17 cellular contexts compared by ENCODE assay signal in genomic region chr1:55586771-55587170, GRCh38.
DNase-seq lines count a peak whose midpoint lies in the region; TF ChIP-seq lines count a peak whose summit lies in the region.
"Had no signal": no experiment of that assay in that cellular context is flagged by ENCODE, and none has a peak within 500 bp of the region (broad histone marks: within the 10 kb centered on the region; RNA-seq: fewer than 3 reads in every experiment).

No MANE protein-coding gene starts in this region.

- CTCF ChIA-PET in mammary epithelial cell (lab: Charles Lee; ENCODE audit: low non-redundant PET): no interaction called here

- TF ChIP-seq POLR2A in suprapubic skin (IDR thresholded peaks at IDR 0.05): no peak
- TF ChIP-seq POLR2A in vagina (IDR thresholded peaks at IDR 0.05): no peak
- no peak for TF ChIP-seq POLR2A in esophagus squamous epithelium (IDR thresholded peaks at IDR 0.05)

- dilution Hi-C loops in mammary epithelial cell (cut with HindIII; ENCODE audit: low sequenced_read_pairs): no loop called here

- TF ChIP-seq CTCF in mammary epithelial cell (conservative IDR thresholded peaks at IDR 0.05 in 1 of 2, IDR thresholded peaks at IDR 0.05 in 1 of 2; ENCODE audit: extremely low read depth in 1 of 2, insufficient read depth in 1 of 2, low read depth in 1 of 2, low read length in 2 of 2): no peak
- TF ChIP-seq CTCF in suprapubic skin (IDR thresholded peaks at IDR 0.05): no peak
- no peak for TF ChIP-seq CTCF in vagina (IDR thresholded peaks at IDR 0.05)
- TF ChIP-seq CTCF in esophagus squamous epithelium (IDR thresholded peaks at IDR 0.05): no peak

- H4K8ac ChIP-seq in mesenchymal stem cell (ENCODE audit: low read length): peak overlapping the region; percentile 35

- peak; percentile 8 for DNase-seq in mammary epithelial cell
- DNase-seq in mesenchymal stem cell: no peak
- DNase-seq in suprapubic skin (ENCODE audit: low spot score in 2 of 2): no peak
- DNase-seq in vagina (ENCODE audit: extremely low spot score in 2 of 2): peak in 1 of 2 donors; percentile 22
- no peak for DNase-seq in esophagus squamous epithelium (lab: John Stamatoyannopoulos, UW)
- DNase-seq in dermis blood vessel endothelial cell: no peak
- no peak for DNase-seq in GM19238 (ENCODE audit: insufficient read length, low spot score)
- DNase-seq: BE2C; CD8-positive, alpha-beta T cell; COR-L47; DMS153; DMS79 treated with DMSO at 0.1 percent for 48 hours; EL; GOT3; H9 had no signal

- no peaks in the 10 kb centered on the region for H3K9me3 ChIP-seq in mammary epithelial cell (replicated peaks; ENCODE audit: insufficient read depth, low read length)
- H3K9me3 ChIP-seq in mesenchymal stem cell (ENCODE audit: control insufficient read depth, low read length): no peaks in the 10 kb centered on the region
- H3K9me3 ChIP-seq in suprapubic skin: no peaks in the 10 kb centered on the region
- H3K9me3 ChIP-seq in vagina: no peaks in the 10 kb centered on the region
- no peaks in the 10 kb centered on the region for H3K9me3 ChIP-seq in esophagus squamous epithelium
- H3K9me3 ChIP-seq: A549, BE2C had no signal

- H3K27me3 ChIP-seq in mammary epithelial cell (ENCODE audit: insufficient read depth, low read length): no peaks in the 10 kb centered on the region
- H3K27me3 ChIP-seq in mesenchymal stem cell (ENCODE audit: control insufficient read depth in 1 of 2, insufficient read depth in 1 of 2, low read length in 2 of 2): no peaks in the 10 kb centered on the region
- H3K27me3 ChIP-seq in suprapubic skin: no peaks in the 10 kb centered on the region
- no peaks in the 10 kb centered on the region for H3K27me3 ChIP-seq in vagina
- no peaks in the 10 kb centered on the region for H3K27me3 ChIP-seq in esophagus squamous epithelium
- H3K27me3 ChIP-seq: BE2C had no signal

- no peak overlapping the region for H3K4me3 ChIP-seq in mammary epithelial cell (replicated peaks in 1 of 3; ENCODE audit: insufficient read depth in 1 of 3, low read depth in 2 of 3, low read length in 3 of 3)
- no peak overlapping the region for H3K4me3 ChIP-seq in mesenchymal stem cell (ENCODE audit: insufficient read depth in 1 of 2, low read depth in 1 of 2, low read length in 2 of 2)
- no peak overlapping the region for H3K4me3 ChIP-seq in suprapubic skin
- H3K4me3 ChIP-seq in vagina: no peak overlapping the region
- no peak overlapping the region for H3K4me3 ChIP-seq in esophagus squamous epithelium
- H3K4me3 ChIP-seq: A549 had no signal

- H3K79me1 ChIP-seq in mesenchymal stem cell (replicated peaks; ENCODE audit: low read length, poor library complexity, severe bottlenecking): no peaks in the 10 kb centered on the region

- no TSS peak for BruUV-seq in mammary epithelial cell (replicated peaks; lab: Mats Ljungman, UMichigan)

- no peak overlapping the region for H2BK120ac ChIP-seq in mesenchymal stem cell (ENCODE audit: low read depth, low read length)

- H3K4ac ChIP-seq in mesenchymal stem cell (ENCODE audit: low read depth in 1 of 2, low read length in 2 of 2): no peak overlapping the region

- intact Hi-C loops in mammary epithelial cell (cut with micrococcal nuclease): no loop called here
- intact Hi-C loops in vagina (cut with DNase I): loop anchor here (10.0 kb wide), 1 partner anchor 48 kb away; no protein-coding TSS in a partner anchor
- intact Hi-C loops in esophagus squamous epithelium (cut with DNase I): no loop called here

- peak overlapping the region in 1 of 2 experiments; percentile 59 for H3K18ac ChIP-seq in mesenchymal stem cell (ENCODE audit: low read depth in 1 of 2, low read length in 2 of 2)

- no peak overlapping the region for H2AFZ ChIP-seq in mammary epithelial cell (ENCODE audit: low read depth, low read length)
- H2AFZ ChIP-seq in mesenchymal stem cell (ENCODE audit: low read depth, low read length): no peak overlapping the region

- no peak overlapping the region for H2BK12ac ChIP-seq in mesenchymal stem cell (ENCODE audit: low read length in 2 of 2)

- WGBS in mammary epithelial cell (ENCODE audit: low coverage, missing lambda C conversion rate): 81% methylated on average over 3 of the region's 3 CpGs
- WGBS in mesenchymal stem cell: 96% methylated on average over 3 of the region's 3 CpGs
- 81% methylated on average over 3 of the region's 3 CpGs for WGBS in suprapubic skin
- WGBS in esophagus squamous epithelium, 2 donors: 70 to 90% methylated on average over 3 of the region's 3 CpGs

- H3K79me2 ChIP-seq in mammary epithelial cell (ENCODE audit: insufficient read depth, low read length): no peaks in the 10 kb centered on the region

- H4K91ac ChIP-seq in mesenchymal stem cell (ENCODE audit: low read length): no peak overlapping the region

- peaks cover 37% of the 10 kb centered on the region for H3K4me1 ChIP-seq in mammary epithelial cell (ENCODE audit: insufficient read depth, low read length)
- H3K4me1 ChIP-seq in mesenchymal stem cell (ENCODE audit: control insufficient read depth, insufficient read depth, low read depth, low read length): no peaks in the 10 kb centered on the region
- H3K4me1 ChIP-seq in suprapubic skin: peaks cover 26% of the 10 kb centered on the region
- peaks cover 75% of the 10 kb centered on the region for H3K4me1 ChIP-seq in vagina
- peaks cover 0 to 23% (median 7%) of the 10 kb centered on the region in 3 donors for H3K4me1 ChIP-seq in esophagus squamous epithelium
- H3K4me1 ChIP-seq: BE2C had no signal

- in situ Hi-C loops in mammary epithelial cell (cut with MboI; ENCODE audit: low sequenced_read_pairs in 2 of 2): no loop called here

- no peak overlapping the region for H2BK15ac ChIP-seq in mesenchymal stem cell (ENCODE audit: low read depth, poor library complexity, severe bottlenecking)

- no peaks in the 10 kb centered on the region for H4K20me1 ChIP-seq in mammary epithelial cell (ENCODE audit: insufficient read depth, low read length)

- H3K27ac ChIP-seq in mammary epithelial cell (ENCODE audit: insufficient read depth, low read depth, low read length) (no peak overlapping the region), mesenchymal stem cell (ENCODE audit: low read length, poor library complexity, severe bottlenecking) (no peak overlapping the region), suprapubic skin (peak overlapping the region; percentile 30), vagina (peak overlapping the region; percentile 91), esophagus squamous epithelium (no peak overlapping the region)
- H3K27ac ChIP-seq: C4-2B had no signal

- H3K4me2 ChIP-seq in mammary epithelial cell (ENCODE audit: insufficient read depth, low read depth, low read length) (no peak overlapping the region), mesenchymal stem cell (ENCODE audit: low read length, poor library complexity, severe bottlenecking) (no peak overlapping the region)
- H3K4me2 ChIP-seq: A549 had no signal

- no peak overlapping the region for H2BK5ac ChIP-seq in mesenchymal stem cell (ENCODE audit: low read depth, low read length, poor library complexity, severe bottlenecking)

- H2AK5ac ChIP-seq in mesenchymal stem cell (ENCODE audit: low read length, severe bottlenecking): no peak overlapping the region

- H3K36me3 ChIP-seq in mammary epithelial cell (ENCODE audit: insufficient read depth, low read length) (no peaks in the 10 kb centered on the region), mesenchymal stem cell (ENCODE audit: control insufficient read depth in 1 of 2, insufficient read depth in 2 of 2, low read depth in 1 of 2, low read length in 2 of 2) (no peaks in the 10 kb centered on the region), suprapubic skin (no peaks in the 10 kb centered on the region), vagina (no peaks in the 10 kb centered on the region), esophagus squamous epithelium (no peaks in the 10 kb centered on the region)
- H3K36me3 ChIP-seq: BE2C had no signal

- no peak overlapping the region for H3K23ac ChIP-seq in mesenchymal stem cell (ENCODE audit: low read length in 2 of 2)

- H3K9ac ChIP-seq in mammary epithelial cell (ENCODE audit: insufficient read depth, low read length): no peak overlapping the region
- no peak overlapping the region for H3K9ac ChIP-seq in mesenchymal stem cell (ENCODE audit: low read length)

- TF ChIP-seq EP300 in suprapubic skin (IDR thresholded peaks at IDR 0.05): no peak

- no peak overlapping the region for H3K14ac ChIP-seq in mesenchymal stem cell (ENCODE audit: low read length in 2 of 2)

Comparison
In these comparisons a context has a peak if more than half of its experiments do, and no peak if none do; other contexts are left out.
1. H3K27ac ChIP-seq: peak in suprapubic skin (single experiment) and vagina (single experiment); none in mammary epithelial cell (single experiment), mesenchymal stem cell (single experiment) and esophagus squamous epithelium (0 of 4).